In genomic region chr18:36412778-36413177, GRCh38 we compare ENCODE assay signal across 8 cellular contexts.
DNase-seq lines count a peak whose midpoint lies in the region; ATAC-seq and TF ChIP-seq lines count a peak whose summit lies in the region.

No MANE protein-coding gene starts in this region.

- no peak overlapping the region for H2BK20ac ChIP-seq in H9 (ENCODE audit: low read depth, low read length, poor library complexity, severe bottlenecking)

- H3K23me2 ChIP-seq in H9 (ENCODE audit: insufficient read length, low read depth, low read length, poor library complexity, severe bottlenecking) = no peaks in the 10 kb centered on the region

- H2BK120ac ChIP-seq in H9 (ENCODE audit: low read depth, low read length, poor library complexity, severe bottlenecking) = no peak overlapping the region

- H3K9me3 ChIP-seq in H9 (ENCODE audit: control insufficient read depth, low read depth, low read length) = no peaks in the 10 kb centered on the region
- H3K9me3 ChIP-seq in spleen = no peaks in the 10 kb centered on the region

- H3K27ac ChIP-seq in H9 (ENCODE audit: insufficient read length, low read depth, low read length) = no peak overlapping the region
- no peak overlapping the region for H3K27ac ChIP-seq in spleen

- H3K23ac ChIP-seq in H9 (ENCODE audit: insufficient read length, low read depth, low read length) = no peak overlapping the region

- TF ChIP-seq CTCF in H9 (conservative IDR thresholded peaks at IDR 0.05) (peak; percentile 69), spleen (IDR thresholded peaks at IDR 0.05 in 8 of 11, conservative IDR thresholded peaks at IDR 0.05 in 3 of 11) (no peak)

- H3K4me1 Mint-ChIP-seq in H9 = peaks cover 2 to 10% of the 10 kb centered on the region in 2 experiments
- no peaks in the 10 kb centered on the region for H3K4me1 Mint-ChIP-seq in activated T-cell treated with anti-CD3 and anti-CD28 coated beads, Interleukin-2, amount 50 U/mL, for 72 hours (ENCODE audit: low read depth)

- H2AFZ ChIP-seq in H9 (ENCODE audit: low read length) = no peak overlapping the region

- H3K56ac ChIP-seq in H9 (ENCODE audit: insufficient read length, low read depth, low read length) = no peak overlapping the region

- intact Hi-C loops in spleen (cut with DNase I; ENCODE audit: low total_unique reads) = no loop called here

- H3K4me3 ChIP-seq in spleen = no peak overlapping the region

- no peak overlapping the region for H4K5ac ChIP-seq in H9 (ENCODE audit: insufficient read length, low read depth, low read length)

- DNase-seq in COLO668 (lab: John Stamatoyannopoulos, UW; ENCODE audit: unreplicated experiment) (peak; percentile 40), H9 (peak; percentile 58), SK-MEL-5 (ENCODE audit: low read depth, low spot score) (peak; percentile 54), iPS-NIHi7 (ENCODE audit: extremely low spot score) (peak; percentile 66), NCI-H1048 (lab: John Stamatoyannopoulos, UW) (no peak), NCI-H1930 (lab: John Stamatoyannopoulos, UW) (no peak), spleen (no peak)
- no peak for DNase-seq in activated T-cell treated with anti-CD3 and anti-CD28 coated beads, Interleukin-2, amount 50 U/mL, for 72 hours

- H3T11ph ChIP-seq in H9 (ENCODE audit: low read length) = no peak overlapping the region

- no peak overlapping the region for H2BK15ac ChIP-seq in H9 (ENCODE audit: low read depth, low read length)

- no peak overlapping the region for H2BK5ac ChIP-seq in H9 (ENCODE audit: insufficient read length, low read length)

- H2AK5ac ChIP-seq in H9 (ENCODE audit: insufficient read length, low read length) = no peak overlapping the region

- H3K4me2 ChIP-seq in H9 (ENCODE audit: insufficient read depth, insufficient read length, low read length) = no peak overlapping the region

- H3K27ac Mint-ChIP-seq in H9 = no peak overlapping the region
- no peak overlapping the region for H3K27ac Mint-ChIP-seq in activated T-cell treated with anti-CD3 and anti-CD28 coated beads, Interleukin-2, amount 50 U/mL, for 72 hours

- no peaks in the 10 kb centered on the region; a peak in 1 of 7 replicates for H3K36me3 Mint-ChIP-seq in H9 (ENCODE audit: insufficient read depth in 1 of 3, low read depth in 3 of 3)
- no peaks in the 10 kb centered on the region for H3K36me3 Mint-ChIP-seq in activated T-cell treated with anti-CD3 and anti-CD28 coated beads, Interleukin-2, amount 50 U/mL, for 72 hours (ENCODE audit: insufficient read depth in 2 of 2)

- no peaks in the 10 kb centered on the region; a peak in 1 of 5 replicates for H3K9me3 Mint-ChIP-seq in H9
- H3K9me3 Mint-ChIP-seq in activated T-cell treated with anti-CD3 and anti-CD28 coated beads, Interleukin-2, amount 50 U/mL, for 72 hours = no peaks in the 10 kb centered on the region

- H3K4me1 ChIP-seq in H9 (ENCODE audit: insufficient read depth, low read length) (no peaks in the 10 kb centered on the region), spleen (no peaks in the 10 kb centered on the region)

- H3K79me2 ChIP-seq in H9 (ENCODE audit: insufficient read depth, low read length) = no peaks in the 10 kb centered on the region

- H3K18ac ChIP-seq in H9 (ENCODE audit: insufficient read length, low read depth, low read length) = no peak overlapping the region

- no peak overlapping the region for H4K8ac ChIP-seq in H9 (replicated peaks; ENCODE audit: insufficient read length, low read depth, low read length)

- H3K79me1 ChIP-seq in H9 (ENCODE audit: insufficient read depth, low read depth, low read length, poor library complexity, severe bottlenecking) = no peaks in the 10 kb centered on the region

- no peak overlapping the region for H2BK12ac ChIP-seq in H9 (ENCODE audit: insufficient read length, low read depth, low read length)

- WGBS in H9 (ENCODE audit: extremely low coverage, insufficient read length, low lambda C conversion rate) = 100% methylated on average over 1 of the region's 1 CpG
- 78 to 90% (median 88%) methylated on average over 1 of the region's 1 CpG for WGBS in spleen, 5 donors

- H4K20me1 ChIP-seq in H9 (ENCODE audit: control insufficient read depth, insufficient read depth, insufficient read length) = no peaks in the 10 kb centered on the region

- H4K91ac ChIP-seq in H9 (ENCODE audit: insufficient read length, low read depth, low read length) = no peak overlapping the region

- no peak overlapping the region for H3K14ac ChIP-seq in H9 (ENCODE audit: insufficient read depth, low read length)

- H3K4ac ChIP-seq in H9 (ENCODE audit: low read depth, low read length) = no peak overlapping the region

- H3K36me3 ChIP-seq in spleen = no peaks in the 10 kb centered on the region

- H3K27me3 Mint-ChIP-seq in H9 (ENCODE audit: low read depth) = no peaks in the 10 kb centered on the region
- H3K27me3 Mint-ChIP-seq in activated T-cell treated with anti-CD3 and anti-CD28 coated beads, Interleukin-2, amount 50 U/mL, for 72 hours (ENCODE audit: low read depth) = peaks cover 4% of the 10 kb centered on the region

- H3K27me3 ChIP-seq in H9 (ENCODE audit: insufficient read depth, low read length) = no peaks in the 10 kb centered on the region
- no peaks in the 10 kb centered on the region for H3K27me3 ChIP-seq in spleen (replicated peaks in 1 of 7)

- TF ChIP-seq POLR2A in spleen (IDR thresholded peaks at IDR 0.05) = no peak

- in situ Hi-C loops in SK-MEL-5 (cut with HindIII; ENCODE audit: low pct_unique_long_range_greater_than_20kb, low sequenced_read_pairs) = no loop called here

- ATAC-seq in activated T-cell treated with anti-CD3 and anti-CD28 coated beads, Interleukin-2, amount 50 U/mL, for 72 hours (replicated peaks in 1 of 2) = no peak

- H3K4me3 Mint-ChIP-seq in H9 = no peak overlapping the region
- no peak overlapping the region for H3K4me3 Mint-ChIP-seq in activated T-cell treated with anti-CD3 and anti-CD28 coated beads, Interleukin-2, amount 50 U/mL, for 72 hours

- H3K9ac ChIP-seq in H9 (ENCODE audit: extremely low read depth, insufficient read length, low read length) = no peak overlapping the region

Comparison
In these comparisons a context has a peak if more than half of its experiments do, and no peak if none do; other contexts are left out.
1. DNase-seq: peak in COLO668 (single experiment), H9 (single experiment), SK-MEL-5 (single experiment) and iPS-NIHi7 (single experiment); none in NCI-H1048 (single experiment), NCI-H1930 (0 of 2), spleen (single experiment) and activated T-cell treated with anti-CD3 and anti-CD28 coated beads, Interleukin-2, amount 50 U/mL, for 72 hours (0 of 2).